Comparison of ENCODE assay signal across 8 cellular contexts in the genomic region with DNA sequence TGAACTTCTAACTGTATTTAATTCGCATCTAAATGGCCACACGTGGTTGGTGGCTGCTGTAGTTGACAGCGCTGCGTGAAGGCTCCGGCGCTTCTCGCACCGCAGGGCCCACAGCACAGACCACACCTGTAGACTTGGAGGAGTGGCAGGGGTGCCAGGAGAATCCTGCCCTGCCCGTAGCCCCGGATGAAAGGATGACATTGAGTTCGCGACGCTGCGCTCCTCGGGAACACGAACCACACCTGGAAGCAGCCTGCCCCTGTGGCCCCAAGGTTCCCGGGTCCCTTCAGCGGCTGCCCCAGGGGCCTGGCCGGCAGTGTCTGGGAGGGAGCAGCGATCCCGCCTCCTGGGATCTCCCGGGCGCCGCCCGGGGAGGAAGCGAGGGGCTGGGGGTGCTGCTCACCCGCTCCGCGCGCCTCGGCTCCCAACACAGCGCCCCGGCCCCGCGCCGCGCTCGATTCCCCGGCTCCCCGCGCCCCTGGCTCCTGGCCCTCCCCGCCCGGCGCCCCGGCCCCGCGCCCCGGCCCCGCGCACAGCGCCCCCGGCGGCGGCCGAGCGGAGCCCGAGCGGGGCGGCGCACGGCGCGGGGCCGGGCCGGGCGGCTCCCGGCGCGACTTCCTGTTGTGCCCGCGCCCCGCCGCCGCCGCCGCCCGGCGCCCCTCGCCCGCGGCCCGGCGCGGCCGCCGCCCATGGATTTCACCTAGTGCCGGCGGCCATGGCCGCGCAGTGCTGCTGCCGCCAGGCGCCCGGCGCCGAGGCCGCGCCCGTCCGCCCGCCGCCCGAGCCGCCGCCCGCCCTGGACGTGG. TPM values are rescaled to one million over a fixed set of nuclear protein-coding genes. Genes with fewer than 3 reads are reported as not detected.
DNase-seq lines count a peak whose midpoint lies in the region; ATAC-seq and TF ChIP-seq lines count a peak whose summit lies in the region.

A gene with protein sequence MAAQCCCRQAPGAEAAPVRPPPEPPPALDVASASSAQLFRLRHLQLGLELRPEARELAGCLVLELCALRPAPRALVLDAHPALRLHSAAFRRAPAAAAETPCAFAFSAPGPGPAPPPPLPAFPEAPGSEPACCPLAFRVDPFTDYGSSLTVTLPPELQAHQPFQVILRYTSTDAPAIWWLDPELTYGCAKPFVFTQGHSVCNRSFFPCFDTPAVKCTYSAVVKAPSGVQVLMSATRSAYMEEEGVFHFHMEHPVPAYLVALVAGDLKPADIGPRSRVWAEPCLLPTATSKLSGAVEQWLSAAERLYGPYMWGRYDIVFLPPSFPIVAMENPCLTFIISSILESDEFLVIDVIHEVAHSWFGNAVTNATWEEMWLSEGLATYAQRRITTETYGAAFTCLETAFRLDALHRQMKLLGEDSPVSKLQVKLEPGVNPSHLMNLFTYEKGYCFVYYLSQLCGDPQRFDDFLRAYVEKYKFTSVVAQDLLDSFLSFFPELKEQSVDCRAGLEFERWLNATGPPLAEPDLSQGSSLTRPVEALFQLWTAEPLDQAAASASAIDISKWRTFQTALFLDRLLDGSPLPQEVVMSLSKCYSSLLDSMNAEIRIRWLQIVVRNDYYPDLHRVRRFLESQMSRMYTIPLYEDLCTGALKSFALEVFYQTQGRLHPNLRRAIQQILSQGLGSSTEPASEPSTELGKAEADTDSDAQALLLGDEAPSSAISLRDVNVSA (plus strand): TSS at position 613 of the 806 bp plus-strand sequence. CDS start 103 bp downstream, at position 716.

- H3K27ac Mint-ChIP-seq in nephron: peak within 1 kb of the TSS; percentile 82 to 85 (median 83)

- intact Hi-C loops in uterus (cut with DNase I; ENCODE audit: low total_unique reads): no loop called here

- peak within 1 kb of the TSS; percentile 87 for H3K9ac ChIP-seq in NT2/D1 (ENCODE audit: insufficient read length, low read depth)

- peaks cover 9% of the 10 kb centered on the region for H3K27me3 Mint-ChIP-seq in nephron (ENCODE audit: low read depth)

- H3K36me3 ChIP-seq in NT2/D1 (ENCODE audit: insufficient read depth, insufficient read length, low read length): peaks cover 8% of the 10 kb centered on the region
- no peaks in the 10 kb centered on the region for H3K36me3 ChIP-seq in uterus

- H3K4me3 ChIP-seq in NT2/D1 (ENCODE audit: insufficient read length, low read depth): peak within 1 kb of the TSS; percentile 57
- peak within 1 kb of the TSS; percentile 69 to 72 for H3K4me3 ChIP-seq in foreskin fibroblast (ENCODE audit: low read depth in 1 of 2, low read length in 2 of 2)
- H3K4me3 ChIP-seq in uterus: peak within 1 kb of the TSS; percentile 60 to 86

- H3K9me3 ChIP-seq in NT2/D1 (ENCODE audit: insufficient read depth, low read length): no peaks in the 10 kb centered on the region
- H3K9me3 ChIP-seq in uterus: no peaks in the 10 kb centered on the region

- peak; percentile 21 for ATAC-seq in HG02973 (IDR thresholded peaks at IDR 0.05; ENCODE audit: unreplicated experiment)

- no peaks in the 10 kb centered on the region for H3K9me3 Mint-ChIP-seq in nephron

- H3K27ac ChIP-seq in uterus: peak within 1 kb of the TSS; percentile 92 to 98

- DNase-seq in NCI-H146 (lab: John Stamatoyannopoulos, UW): peak; percentile 54
- DNase-seq in NCI-H146 treated with DMSO at 0.1 percent for 48 hours (lab: John Stamatoyannopoulos, UW; ENCODE audit: unreplicated experiment): no peak
- no peak for DNase-seq in NT2/D1 (ENCODE audit: low read depth, low spot score)
- peak; percentile 44 for DNase-seq in activated effector memory CD4-positive, alpha-beta T cell treated with Interleukin-2 at 50 U/mL for 16 hours
- peak in 1 of 2 donors; percentile 71 for DNase-seq in foreskin fibroblast
- DNase-seq in uterus: peak; percentile 28 to 42

- peaks cover 29% of the 10 kb centered on the region for H3K27me3 ChIP-seq in NT2/D1 (ENCODE audit: insufficient read depth, insufficient read length)
- no peaks in the 10 kb centered on the region for H3K27me3 ChIP-seq in uterus

- H3K4me3 Mint-ChIP-seq in nephron: peak within 1 kb of the TSS; percentile 85 to 97 (median 89)

- peaks cover 18% of the 10 kb centered on the region for H3K4me1 Mint-ChIP-seq in nephron

- TF ChIP-seq CTCF in foreskin fibroblast (IDR thresholded peaks at IDR 0.05; ENCODE audit: low read depth, low read length): no peak
- TF ChIP-seq CTCF in nephron (IDR thresholded peaks at IDR 0.05; ENCODE audit: unreplicated experiment in 3 of 3): no peak
- no peak for TF ChIP-seq CTCF in uterus (IDR thresholded peaks at IDR 0.05)

- H3K4me1 ChIP-seq in NT2/D1 (ENCODE audit: insufficient read depth, insufficient read length): peaks cover 43% of the 10 kb centered on the region
- H3K4me1 ChIP-seq in uterus: peaks cover 8 to 29% of the 10 kb centered on the region in 2 donors

- no peak for TF ChIP-seq POLR2A in uterus (IDR thresholded peaks at IDR 0.05)

- peaks cover 3% of the 10 kb centered on the region for H3K36me3 Mint-ChIP-seq in nephron (ENCODE audit: low read depth)

RNA-seq across cellular contexts. Expression of the gene that starts here (rescaled TPM):
- total RNA-seq in uterus: 10 to 100 TPM in 2 of 4 donors, 1 to 10 TPM in 2; 7.2 to 38.7 (median 14.4) TPM

Comparison
In these comparisons a context has a peak if more than half of its experiments do, and no peak if none do; other contexts are left out.
1. DNase-seq: peak in NCI-H146 (single experiment), activated effector memory CD4-positive, alpha-beta T cell treated with Interleukin-2 at 50 U/mL for 16 hours (single experiment) and uterus (2 of 2); none in NCI-H146 treated with DMSO at 0.1 percent for 48 hours (single experiment) and NT2/D1 (single experiment).
2. Peak in every context shown above with its lines, with median percentiles within 50 percentile points of each other: H3K4me3 ChIP-seq.